ENCODE assay signal across 18 cellular contexts in the genomic region with DNA sequence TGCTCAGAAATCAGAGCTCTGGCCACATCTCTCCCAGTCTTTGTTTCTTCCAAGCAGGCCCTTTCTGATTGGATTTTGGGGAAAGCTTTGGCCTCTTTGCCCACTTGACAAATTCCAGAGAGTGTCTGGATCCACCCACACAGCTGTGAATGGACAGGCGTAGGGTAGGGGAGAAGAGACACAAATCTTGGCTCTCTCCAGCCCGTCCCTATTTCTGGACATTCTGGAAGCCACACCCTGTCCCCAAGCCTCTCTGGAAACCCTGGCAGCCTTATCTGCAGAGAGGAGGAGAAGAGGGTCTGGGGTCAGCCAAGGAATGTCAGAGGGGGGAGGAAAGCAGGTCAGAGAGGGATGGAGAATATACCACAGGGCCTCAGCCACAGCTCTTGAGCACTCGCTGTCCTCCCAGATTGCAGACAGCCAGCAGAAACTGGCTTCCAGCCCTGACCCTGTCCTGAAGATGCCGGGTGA. TPM values are rescaled to one million over a fixed set of nuclear protein-coding genes. Genes with fewer than 3 reads are reported as not detected.
A peak's percentile ranks its signal among the peaks of the same experiment; 100 is the strongest.
DNase-seq lines count a peak whose midpoint lies in the region; ATAC-seq and TF ChIP-seq lines count a peak whose summit lies in the region.
"Had no signal": no experiment of that assay in that cellular context is flagged by ENCODE, and none has a peak within 500 bp of the region (broad histone marks: within the 10 kb centered on the region; RNA-seq: fewer than 3 reads in every experiment).

No MANE protein-coding gene starts in this region.

- ATAC-seq in foreskin keratinocyte, result peak; percentile 27
- ATAC-seq in upper lobe of right lung, result peak; percentile 51
- no peak for ATAC-seq in GM18907 (IDR thresholded peaks at IDR 0.05; ENCODE audit: unreplicated experiment)

- H4K8ac ChIP-seq in neuronal stem cell (ENCODE audit: low read depth, low read length), result no peak overlapping the region

- H2AK5ac ChIP-seq in neuronal stem cell (ENCODE audit: low read depth, low read length), result no peak overlapping the region

- no peaks in the 10 kb centered on the region for H3K9me2 ChIP-seq in PC-9 (ENCODE audit: insufficient read depth)

- H3F3A ChIP-seq in PC-9 (ENCODE audit: insufficient read depth, low read depth), result peaks cover 15% of the 10 kb centered on the region; the same call in 1 of the 2 replicates

- no peak overlapping the region for H2BK5ac ChIP-seq in neuronal stem cell (ENCODE audit: low read length)

- no peaks in the 10 kb centered on the region for H3K79me2 ChIP-seq in PC-9 (ENCODE audit: low read depth)

- H3K27me3 Mint-ChIP-seq in mesothelial cell of epicardium (ENCODE audit: low read depth), result peaks cover 7% of the 10 kb centered on the region
- H3K27me3 Mint-ChIP-seq: stimulated activated naive CD8-positive, alpha-beta T cell treated with anti-CD3 and anti-CD28 coated beads, Interleukin-15, Interleukin-2, amounts not matched to agents 100 ng/mL and 50 ng/mL, for 24 hours had no signal

- H3K9ac ChIP-seq in neuronal stem cell (ENCODE audit: low read depth, low read length, poor library complexity), result no peak overlapping the region
- H3K9ac ChIP-seq: BLaER1 treated with 17β-estradiol and CSF1 and Interleukin-3, amounts not matched to agents 10 nM and 100 nM had no signal

- H3K4me3 Mint-ChIP-seq in mesothelial cell of epicardium, result no peak overlapping the region
- H3K4me3 Mint-ChIP-seq: activated CD4-positive, alpha-beta T cell treated with anti-CD3 and anti-CD28 coated beads, Interleukin-2, amount 10 ng/mL, durations not matched to agents 24 days and 14 days; activated naive CD8-positive, alpha-beta T cell treated with anti-CD3 and anti-CD28 coated beads, Interleukin-2, amount 10 ng/mL, durations not matched to agents 7 days and 5 days; endodermal cell; immature natural killer cell; stimulated activated naive CD8-positive, alpha-beta T cell treated with anti-CD3 and anti-CD28 coated beads, Interleukin-15, Interleukin-2, amounts not matched to agents 100 ng/mL and 50 ng/mL, for 24 hours had no signal

- no peak overlapping the region for H2AFZ ChIP-seq in PC-9
- H2AFZ ChIP-seq in neuronal stem cell (ENCODE audit: low read length), result no peak overlapping the region

- H3K4me1 ChIP-seq in PC-9 (replicated peaks; ENCODE audit: insufficient read depth) (peaks cover 19% of the 10 kb centered on the region), foreskin keratinocyte (no peaks in the 10 kb centered on the region), neuronal stem cell (ENCODE audit: control insufficient read depth in 2 of 2, insufficient read depth in 1 of 2, low read depth in 1 of 2, low read length in 2 of 2) (no peaks in the 10 kb centered on the region), upper lobe of right lung (peaks cover 17% of the 10 kb centered on the region)

- no peak for TF ChIP-seq CTCF in PC-9 (conservative IDR thresholded peaks at IDR 0.05)
- no peak for TF ChIP-seq CTCF in foreskin keratinocyte (conservative IDR thresholded peaks at IDR 0.05)
- no peak for TF ChIP-seq CTCF in upper lobe of right lung (IDR thresholded peaks at IDR 0.05)
- no peak for TF ChIP-seq CTCF in mesothelial cell of epicardium (IDR thresholded peaks at IDR 0.05; ENCODE audit: unreplicated experiment)

- CTCF ChIA-PET in PC-9 (lab: Charles Lee), result no interaction called here

- H2BK12ac ChIP-seq in neuronal stem cell (ENCODE audit: low read length), result no peak overlapping the region

- H3K9me3 ChIP-seq in PC-9 (ENCODE audit: insufficient read depth, low read depth) (no peaks in the 10 kb centered on the region), neuronal stem cell (replicated peaks in 1 of 2; ENCODE audit: control insufficient read depth in 2 of 2, insufficient read depth in 1 of 2, low read depth in 1 of 2, low read length in 2 of 2) (no peaks in the 10 kb centered on the region), upper lobe of right lung (no peaks in the 10 kb centered on the region)
- H3K9me3 ChIP-seq: ovary had no signal

- H3K27me3 ChIP-seq in PC-9 (ENCODE audit: insufficient read depth, low read depth), result no peaks in the 10 kb centered on the region
- H3K27me3 ChIP-seq in foreskin keratinocyte, result peaks cover 50% of the 10 kb centered on the region
- H3K27me3 ChIP-seq in neuronal stem cell (ENCODE audit: control insufficient read depth in 3 of 3, insufficient read depth in 3 of 3, low read depth in 1 of 3, low read length in 3 of 3), result peaks cover 0 to 7% (median 0%) of the 10 kb centered on the region in 3 experiments
- no peaks in the 10 kb centered on the region for H3K27me3 ChIP-seq in upper lobe of right lung
- H3K27me3 ChIP-seq: BLaER1 treated with 17β-estradiol and CSF1 and Interleukin-3, amounts not matched to agents 10 nM and 100 nM; ovary had no signal

- POLR2A ChIA-PET in PC-9 (lab: Charles Lee; ENCODE audit: unreplicated experiment), result no interaction called here

- H4K91ac ChIP-seq in neuronal stem cell (ENCODE audit: low read depth, low read length, poor library complexity), result no peak overlapping the region

- no TSS peak for BruUV-seq in PC-9 (replicated peaks; lab: Mats Ljungman, UMichigan)

- peak overlapping the region; percentile 3 for H3K18ac ChIP-seq in neuronal stem cell (ENCODE audit: low read length)

- no CpG with 5 or more reads among the region's 4 CpGs for WGBS in neuronal stem cell (ENCODE audit: extremely low coverage in 2 of 2, insufficient read length in 2 of 2, insufficient replicate concordance in 1 of 2), 2 donors

- H3K14ac ChIP-seq in neuronal stem cell (ENCODE audit: low read length), result no peak overlapping the region

- 0 out of 2 replicates have a peak overlapping the region, but pooled peaks have one; percentile 5 for H3K27ac ChIP-seq in PC-9
- no peak overlapping the region for H3K27ac ChIP-seq in foreskin keratinocyte
- H3K27ac ChIP-seq in neuronal stem cell (replicated peaks; ENCODE audit: low read length), result no peak overlapping the region
- peak overlapping the region; percentile 17 for H3K27ac ChIP-seq in upper lobe of right lung
- H3K27ac ChIP-seq: BLaER1 treated with 17β-estradiol and CSF1 and Interleukin-3, amounts not matched to agents 10 nM and 100 nM; ovary; SK-N-MC had no signal

- H3K79me1 ChIP-seq in neuronal stem cell (ENCODE audit: low read depth, low read length), result no peaks in the 10 kb centered on the region

- intact Hi-C loops in PC-9 (cut with micrococcal nuclease; ENCODE audit: unreplicated experiment) (loop anchor here (2.0 kb wide), 2 partner anchors 31 to 57 kb away; no protein-coding TSS in a partner anchor), upper lobe of right lung (cut with DNase I) (no loop called here)

- H3K4me1 Mint-ChIP-seq in mesothelial cell of epicardium, result peaks cover 20% of the 10 kb centered on the region
- H3K4me1 Mint-ChIP-seq: activated CD4-positive, alpha-beta T cell treated with anti-CD3 and anti-CD28 coated beads, Interleukin-2, amount 10 ng/mL, durations not matched to agents 24 days and 14 days; activated naive CD8-positive, alpha-beta T cell treated with anti-CD3 and anti-CD28 coated beads, Interleukin-2, amount 10 ng/mL, durations not matched to agents 7 days and 5 days; immature natural killer cell had no signal

- no peak overlapping the region for H3K4ac ChIP-seq in neuronal stem cell (ENCODE audit: low read length)

- H3K23ac ChIP-seq in neuronal stem cell (ENCODE audit: low read depth, low read length, poor library complexity), result no peak overlapping the region

- DNase-seq in PC-9 (no peak), foreskin keratinocyte (no peak), neuronal stem cell (ENCODE audit: low spot score) (no peak), upper lobe of right lung (no peak), mesothelial cell of epicardium (ENCODE audit: low spot score in 2 of 2, unreplicated experiment in 2 of 2) (no peak)
- DNase-seq in stimulated activated CD8-positive, alpha-beta memory T cell treated with anti-CD3 and anti-CD28 coated beads, Interleukin-4, amount 100 ng/mL, for 48 hours, result no peak
- DNase-seq: activated CD4-positive, alpha-beta T cell treated with anti-CD3 and anti-CD28 coated beads, Interleukin-2, amount 10 ng/mL, durations not matched to agents 24 days and 14 days; activated naive CD8-positive, alpha-beta T cell treated with anti-CD3 and anti-CD28 coated beads, Interleukin-2, amount 10 ng/mL, durations not matched to agents 7 days and 5 days; activated T-cell treated with anti-CD3 and anti-CD28 coated beads, Interleukin-2, amount 50 U/mL, for 1 hour; endodermal cell; immature natural killer cell; NCI-H1436 treated with DMSO at 0.1 percent for 48 hours; NCI-H524; ovary had no signal

- H3K27ac Mint-ChIP-seq in mesothelial cell of epicardium, result no peak overlapping the region
- H3K27ac Mint-ChIP-seq: activated CD4-positive, alpha-beta T cell treated with anti-CD3 and anti-CD28 coated beads, Interleukin-2, amount 10 ng/mL, durations not matched to agents 24 days and 14 days; activated naive CD8-positive, alpha-beta T cell treated with anti-CD3 and anti-CD28 coated beads, Interleukin-2, amount 10 ng/mL, durations not matched to agents 7 days and 5 days; endodermal cell; immature natural killer cell; stimulated activated naive CD8-positive, alpha-beta T cell treated with anti-CD3 and anti-CD28 coated beads, Interleukin-15, Interleukin-2, amounts not matched to agents 100 ng/mL and 50 ng/mL, for 24 hours had no signal

- no peak overlapping the region for H2BK15ac ChIP-seq in neuronal stem cell (ENCODE audit: low read length)

- no peaks in the 10 kb centered on the region for H4K20me1 ChIP-seq in PC-9 (ENCODE audit: insufficient read depth)
- H4K20me1 ChIP-seq: BLaER1 treated with 17β-estradiol and CSF1 and Interleukin-3, amounts not matched to agents 10 nM and 100 nM had no signal

- no peaks in the 10 kb centered on the region for H3K9me3 Mint-ChIP-seq in mesothelial cell of epicardium
- H3K9me3 Mint-ChIP-seq: endodermal cell; immature natural killer cell; stimulated activated naive CD8-positive, alpha-beta T cell treated with anti-CD3 and anti-CD28 coated beads, Interleukin-15, Interleukin-2, amounts not matched to agents 100 ng/mL and 50 ng/mL, for 24 hours had no signal

- H3K4me2 ChIP-seq in PC-9, result peak overlapping the region; percentile 56
- no peak overlapping the region for H3K4me2 ChIP-seq in neuronal stem cell (ENCODE audit: insufficient read depth, low read length, poor library complexity, severe bottlenecking)
- H3K4me2 ChIP-seq: BLaER1 treated with 17β-estradiol and CSF1 and Interleukin-3, amounts not matched to agents 10 nM and 100 nM had no signal

- H3K36me3 Mint-ChIP-seq in mesothelial cell of epicardium, result no peaks in the 10 kb centered on the region
- H3K36me3 Mint-ChIP-seq: immature natural killer cell had no signal

- H3K36me3 ChIP-seq in PC-9 (ENCODE audit: low read depth) (no peaks in the 10 kb centered on the region), neuronal stem cell (replicated peaks in 1 of 2; ENCODE audit: control insufficient read depth in 2 of 2, insufficient read depth in 2 of 2, low read length in 2 of 2) (no peaks in the 10 kb centered on the region), upper lobe of right lung (no peaks in the 10 kb centered on the region)
- H3K36me3 ChIP-seq: BLaER1 treated with 17β-estradiol and CSF1 and Interleukin-3, amounts not matched to agents 10 nM and 100 nM; ovary had no signal

- no peak overlapping the region for H2BK120ac ChIP-seq in neuronal stem cell (ENCODE audit: low read depth, low read length)

- H3K4me3 ChIP-seq in PC-9 (no peak overlapping the region), neuronal stem cell (ENCODE audit: low read length in 2 of 2) (no peak overlapping the region), upper lobe of right lung (no peak overlapping the region)
- H3K4me3 ChIP-seq: BLaER1 treated with 17β-estradiol and CSF1 and Interleukin-3, amounts not matched to agents 10 nM and 100 nM; ovary; SK-N-MC had no signal

RNA-seq across cellular contexts. Expression of a gene that starts 59.5 kb away (rescaled TPM):
- total RNA-seq in PC-9 (2021), result 3.2 TPM in 1 of 2 replicates, not detected in the other
- total RNA-seq in foreskin keratinocyte, result 0.07 TPM in 2 replicates
- polyA plus RNA-seq in foreskin keratinocyte, result 0.06 and 0.07 TPM in 2 replicates
- 0.15 TPM for polyA plus RNA-seq in neuronal stem cell (2013, experiment 1 of 2)
- polyA plus RNA-seq in neuronal stem cell (2013, experiment 2 of 2), result 0.12 TPM
- total RNA-seq in upper lobe of right lung, result 8.7 TPM
- 22.5 to 24.1 TPM (median 22.8 TPM) in 3 replicates for total RNA-seq in mesothelial cell of epicardium

Comparison
In these comparisons a context has a peak if more than half of its experiments do, and no peak if none do; other contexts are left out.
1. H3K27ac ChIP-seq: peak in PC-9 (single experiment) and upper lobe of right lung (single experiment); none in foreskin keratinocyte (single experiment) and neuronal stem cell (single experiment).